ENCODE assay signal across 1 cellular context in the genomic region with DNA sequence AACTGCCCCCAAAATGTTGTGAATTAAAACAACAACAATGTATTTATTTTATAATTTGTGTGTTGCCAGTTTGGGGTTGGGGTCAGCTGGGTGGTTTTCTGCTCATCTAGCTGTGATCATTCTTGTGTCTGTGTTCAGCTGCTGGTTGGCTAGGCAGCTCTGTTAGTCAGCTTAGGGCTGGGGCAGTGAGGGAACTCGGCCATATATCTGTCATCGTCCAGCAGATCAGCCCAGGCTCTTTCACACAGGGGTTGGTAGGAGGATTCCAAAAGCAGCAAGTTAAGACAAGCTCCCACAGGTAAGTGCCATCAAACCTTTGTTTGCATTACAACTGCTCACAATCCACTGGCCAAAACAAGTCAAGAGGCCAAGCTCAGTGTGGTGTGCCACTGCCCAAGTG.
A peak's percentile ranks its signal among the peaks of the same experiment; 100 is the strongest.
TF ChIP-seq lines count a peak whose summit lies in the region.

No MANE protein-coding gene starts in this region.

TF ChIP-seq in K562, 482 proteins besides CTCF, POLR2A, EP300 and RAD21 (continued from another document and continues in another):
- TF ChIP-seq, protein P1, sequence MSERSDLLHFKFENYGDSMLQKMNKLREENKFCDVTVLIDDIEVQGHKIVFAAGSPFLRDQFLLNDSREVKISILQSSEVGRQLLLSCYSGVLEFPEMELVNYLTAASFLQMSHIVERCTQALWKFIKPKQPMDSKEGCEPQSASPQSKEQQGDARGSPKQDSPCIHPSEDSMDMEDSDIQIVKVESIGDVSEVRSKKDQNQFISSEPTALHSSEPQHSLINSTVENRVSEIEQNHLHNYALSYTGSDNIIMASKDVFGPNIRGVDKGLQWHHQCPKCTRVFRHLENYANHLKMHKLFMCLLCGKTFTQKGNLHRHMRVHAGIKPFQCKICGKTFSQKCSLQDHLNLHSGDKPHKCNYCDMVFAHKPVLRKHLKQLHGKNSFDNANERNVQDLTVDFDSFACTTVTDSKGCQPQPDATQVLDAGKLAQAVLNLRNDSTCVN (CRISPR knock-in tag; IDR thresholded peaks at IDR 0.05) = no peak
- TF ChIP-seq, protein P2, sequence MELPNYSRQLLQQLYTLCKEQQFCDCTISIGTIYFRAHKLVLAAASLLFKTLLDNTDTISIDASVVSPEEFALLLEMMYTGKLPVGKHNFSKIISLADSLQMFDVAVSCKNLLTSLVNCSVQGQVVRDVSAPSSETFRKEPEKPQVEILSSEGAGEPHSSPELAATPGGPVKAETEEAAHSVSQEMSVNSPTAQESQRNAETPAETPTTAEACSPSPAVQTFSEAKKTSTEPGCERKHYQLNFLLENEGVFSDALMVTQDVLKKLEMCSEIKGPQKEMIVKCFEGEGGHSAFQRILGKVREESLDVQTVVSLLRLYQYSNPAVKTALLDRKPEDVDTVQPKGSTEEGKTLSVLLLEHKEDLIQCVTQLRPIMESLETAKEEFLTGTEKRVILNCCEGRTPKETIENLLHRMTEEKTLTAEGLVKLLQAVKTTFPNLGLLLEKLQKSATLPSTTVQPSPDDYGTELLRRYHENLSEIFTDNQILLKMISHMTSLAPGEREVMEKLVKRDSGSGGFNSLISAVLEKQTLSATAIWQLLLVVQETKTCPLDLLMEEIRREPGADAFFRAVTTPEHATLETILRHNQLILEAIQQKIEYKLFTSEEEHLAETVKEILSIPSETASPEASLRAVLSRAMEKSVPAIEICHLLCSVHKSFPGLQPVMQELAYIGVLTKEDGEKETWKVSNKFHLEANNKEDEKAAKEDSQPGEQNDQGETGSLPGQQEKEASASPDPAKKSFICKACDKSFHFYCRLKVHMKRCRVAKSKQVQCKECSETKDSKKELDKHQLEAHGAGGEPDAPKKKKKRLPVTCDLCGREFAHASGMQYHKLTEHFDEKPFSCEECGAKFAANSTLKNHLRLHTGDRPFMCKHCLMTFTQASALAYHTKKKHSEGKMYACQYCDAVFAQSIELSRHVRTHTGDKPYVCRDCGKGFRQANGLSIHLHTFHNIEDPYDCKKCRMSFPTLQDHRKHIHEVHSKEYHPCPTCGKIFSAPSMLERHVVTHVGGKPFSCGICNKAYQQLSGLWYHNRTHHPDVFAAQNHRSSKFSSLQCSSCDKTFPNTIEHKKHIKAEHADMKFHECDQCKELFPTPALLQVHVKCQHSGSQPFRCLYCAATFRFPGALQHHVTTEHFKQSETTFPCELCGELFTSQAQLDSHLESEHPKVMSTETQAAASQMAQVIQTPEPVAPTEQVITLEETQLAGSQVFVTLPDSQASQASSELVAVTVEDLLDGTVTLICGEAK (IDR thresholded peaks at IDR 0.05) = no peak
- TF ChIP-seq, protein P2 (CRISPR knock-in tag; IDR thresholded peaks at IDR 0.05) = no peak
- TF ChIP-seq ZNF764 (CRISPR knock-in tag; IDR thresholded peaks at IDR 0.05; ENCODE audit: low read depth) = no peak
- TF ChIP-seq RNF2 (IDR thresholded peaks at IDR 0.05) = no peak
- TF ChIP-seq, protein P3, sequence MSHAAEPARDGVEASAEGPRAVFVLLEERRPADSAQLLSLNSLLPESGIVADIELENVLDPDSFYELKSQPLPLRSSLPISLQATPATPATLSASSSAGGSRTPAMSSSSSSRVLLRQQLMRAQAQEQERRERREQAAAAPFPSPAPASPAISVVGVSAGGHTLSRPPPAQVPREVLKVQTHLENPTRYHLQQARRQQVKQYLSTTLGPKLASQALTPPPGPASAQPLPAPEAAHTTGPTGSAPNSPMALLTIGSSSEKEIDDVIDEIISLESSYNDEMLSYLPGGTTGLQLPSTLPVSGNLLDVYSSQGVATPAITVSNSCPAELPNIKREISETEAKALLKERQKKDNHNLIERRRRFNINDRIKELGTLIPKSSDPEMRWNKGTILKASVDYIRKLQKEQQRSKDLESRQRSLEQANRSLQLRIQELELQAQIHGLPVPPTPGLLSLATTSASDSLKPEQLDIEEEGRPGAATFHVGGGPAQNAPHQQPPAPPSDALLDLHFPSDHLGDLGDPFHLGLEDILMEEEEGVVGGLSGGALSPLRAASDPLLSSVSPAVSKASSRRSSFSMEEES (CRISPR knock-in tag; IDR thresholded peaks at IDR 0.05) = no peak
- TF ChIP-seq ZNF165 (CRISPR knock-in tag; IDR thresholded peaks at IDR 0.05; ENCODE audit: borderline replicate concordance) = no peak
- no peak for TF ChIP-seq ZNF766 (CRISPR knock-in tag; conservative IDR thresholded peaks at IDR 0.05)
- TF ChIP-seq, protein P4, sequence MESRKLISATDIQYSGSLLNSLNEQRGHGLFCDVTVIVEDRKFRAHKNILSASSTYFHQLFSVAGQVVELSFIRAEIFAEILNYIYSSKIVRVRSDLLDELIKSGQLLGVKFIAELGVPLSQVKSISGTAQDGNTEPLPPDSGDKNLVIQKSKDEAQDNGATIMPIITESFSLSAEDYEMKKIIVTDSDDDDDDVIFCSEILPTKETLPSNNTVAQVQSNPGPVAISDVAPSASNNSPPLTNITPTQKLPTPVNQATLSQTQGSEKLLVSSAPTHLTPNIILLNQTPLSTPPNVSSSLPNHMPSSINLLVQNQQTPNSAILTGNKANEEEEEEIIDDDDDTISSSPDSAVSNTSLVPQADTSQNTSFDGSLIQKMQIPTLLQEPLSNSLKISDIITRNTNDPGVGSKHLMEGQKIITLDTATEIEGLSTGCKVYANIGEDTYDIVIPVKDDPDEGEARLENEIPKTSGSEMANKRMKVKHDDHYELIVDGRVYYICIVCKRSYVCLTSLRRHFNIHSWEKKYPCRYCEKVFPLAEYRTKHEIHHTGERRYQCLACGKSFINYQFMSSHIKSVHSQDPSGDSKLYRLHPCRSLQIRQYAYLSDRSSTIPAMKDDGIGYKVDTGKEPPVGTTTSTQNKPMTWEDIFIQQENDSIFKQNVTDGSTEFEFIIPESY (CRISPR knock-in tag; IDR thresholded peaks at IDR 0.05) = no peak
- no peak for TF ChIP-seq MYNN (IDR thresholded peaks at IDR 0.05)
- TF ChIP-seq MYNN (CRISPR knock-in tag; IDR thresholded peaks at IDR 0.05) = no peak
- peak; percentile 64; the same call in 1 of the 2 replicates for TF ChIP-seq MTA3 (IDR thresholded peaks at IDR 0.05; ENCODE audit: borderline replicate concordance)
- TF ChIP-seq ATF7 (IDR thresholded peaks at IDR 0.05) = peak; percentile 36; the same call in 1 of the 2 replicates
- TF ChIP-seq TAL1 (IDR thresholded peaks at IDR 0.05) = no peak
- TF ChIP-seq GATAD2A (IDR thresholded peaks at IDR 0.05) = peak; percentile 63; the same call in 1 of the 2 replicates
- no peak for TF ChIP-seq ZNF212 (CRISPR knock-in tag; IDR thresholded peaks at IDR 0.05)
- TF ChIP-seq ZNF146 (CRISPR knock-in tag; IDR thresholded peaks at IDR 0.05; ENCODE audit: unreplicated experiment) = no peak
- TF ChIP-seq, protein P5, sequence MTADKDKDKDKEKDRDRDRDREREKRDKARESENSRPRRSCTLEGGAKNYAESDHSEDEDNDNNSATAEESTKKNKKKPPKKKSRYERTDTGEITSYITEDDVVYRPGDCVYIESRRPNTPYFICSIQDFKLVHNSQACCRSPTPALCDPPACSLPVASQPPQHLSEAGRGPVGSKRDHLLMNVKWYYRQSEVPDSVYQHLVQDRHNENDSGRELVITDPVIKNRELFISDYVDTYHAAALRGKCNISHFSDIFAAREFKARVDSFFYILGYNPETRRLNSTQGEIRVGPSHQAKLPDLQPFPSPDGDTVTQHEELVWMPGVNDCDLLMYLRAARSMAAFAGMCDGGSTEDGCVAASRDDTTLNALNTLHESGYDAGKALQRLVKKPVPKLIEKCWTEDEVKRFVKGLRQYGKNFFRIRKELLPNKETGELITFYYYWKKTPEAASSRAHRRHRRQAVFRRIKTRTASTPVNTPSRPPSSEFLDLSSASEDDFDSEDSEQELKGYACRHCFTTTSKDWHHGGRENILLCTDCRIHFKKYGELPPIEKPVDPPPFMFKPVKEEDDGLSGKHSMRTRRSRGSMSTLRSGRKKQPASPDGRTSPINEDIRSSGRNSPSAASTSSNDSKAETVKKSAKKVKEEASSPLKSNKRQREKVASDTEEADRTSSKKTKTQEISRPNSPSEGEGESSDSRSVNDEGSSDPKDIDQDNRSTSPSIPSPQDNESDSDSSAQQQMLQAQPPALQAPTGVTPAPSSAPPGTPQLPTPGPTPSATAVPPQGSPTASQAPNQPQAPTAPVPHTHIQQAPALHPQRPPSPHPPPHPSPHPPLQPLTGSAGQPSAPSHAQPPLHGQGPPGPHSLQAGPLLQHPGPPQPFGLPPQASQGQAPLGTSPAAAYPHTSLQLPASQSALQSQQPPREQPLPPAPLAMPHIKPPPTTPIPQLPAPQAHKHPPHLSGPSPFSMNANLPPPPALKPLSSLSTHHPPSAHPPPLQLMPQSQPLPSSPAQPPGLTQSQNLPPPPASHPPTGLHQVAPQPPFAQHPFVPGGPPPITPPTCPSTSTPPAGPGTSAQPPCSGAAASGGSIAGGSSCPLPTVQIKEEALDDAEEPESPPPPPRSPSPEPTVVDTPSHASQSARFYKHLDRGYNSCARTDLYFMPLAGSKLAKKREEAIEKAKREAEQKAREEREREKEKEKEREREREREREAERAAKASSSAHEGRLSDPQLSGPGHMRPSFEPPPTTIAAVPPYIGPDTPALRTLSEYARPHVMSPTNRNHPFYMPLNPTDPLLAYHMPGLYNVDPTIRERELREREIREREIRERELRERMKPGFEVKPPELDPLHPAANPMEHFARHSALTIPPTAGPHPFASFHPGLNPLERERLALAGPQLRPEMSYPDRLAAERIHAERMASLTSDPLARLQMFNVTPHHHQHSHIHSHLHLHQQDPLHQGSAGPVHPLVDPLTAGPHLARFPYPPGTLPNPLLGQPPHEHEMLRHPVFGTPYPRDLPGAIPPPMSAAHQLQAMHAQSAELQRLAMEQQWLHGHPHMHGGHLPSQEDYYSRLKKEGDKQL (CRISPR knock-in tag; IDR thresholded peaks at IDR 0.05; ENCODE audit: borderline replicate concordance) = no peak
- TF ChIP-seq GTF2A2 (tag; IDR thresholded peaks at IDR 0.05) = no peak
- no peak for TF ChIP-seq HNRNPK (IDR thresholded peaks at IDR 0.05; ENCODE audit: low read depth, low read length, poor library complexity, severe bottlenecking)
- no peak for TF ChIP-seq ILK (tag; IDR thresholded peaks at IDR 0.05; ENCODE audit: borderline replicate concordance, low read depth)
- TF ChIP-seq ZNF197 (CRISPR knock-in tag; IDR thresholded peaks at IDR 0.05; ENCODE audit: low read depth) = no peak
- no peak for TF ChIP-seq RFX5 (IDR thresholded peaks at IDR 0.05; ENCODE audit: low read depth, low read length)
- no peak for TF ChIP-seq ZNF23 (CRISPR knock-in tag; IDR thresholded peaks at IDR 0.05)
